ENCODE assay signal across 26 cellular contexts in the genomic region with DNA sequence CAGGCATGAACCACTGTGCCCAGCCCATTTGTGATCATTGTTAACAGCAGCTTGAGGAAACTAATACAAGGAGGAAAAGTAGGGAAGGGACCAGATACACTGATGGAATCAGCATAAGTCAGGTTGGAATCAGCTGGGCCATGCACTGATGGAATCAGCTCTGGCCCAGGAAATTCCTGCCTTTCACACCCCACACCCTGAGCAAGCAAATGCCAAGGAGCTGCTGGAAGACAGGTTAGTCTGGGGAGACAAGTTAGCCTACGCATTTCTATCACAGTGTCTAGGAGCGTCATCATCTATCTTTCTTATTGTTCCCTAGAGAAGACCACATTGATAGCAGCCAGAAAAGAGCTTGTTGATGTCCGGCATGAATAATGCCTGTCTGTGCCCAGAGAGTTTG.
"Had no signal": no experiment of that assay in that cellular context is flagged by ENCODE, and none has a peak within 500 bp of the region (broad histone marks: within the 10 kb centered on the region; RNA-seq: fewer than 3 reads in every experiment).

No MANE protein-coding gene starts in this region.

- H3K27ac Mint-ChIP-seq: natural killer cell; stimulated activated effector memory CD8-positive, alpha-beta T cell treated with anti-CD3 and anti-CD28 coated beads, Interleukin-12 subunit alpha, Interleukin-12 subunit beta, amount 100 ng/mL, for 72 hours had no signal

- FAIRE-seq: colon, islet of Langerhans, urothelium cell line had no signal

- DNase-seq: dorsolateral prefrontal cortex; effector CD4-positive, alpha-beta T cell; esophagus squamous epithelium; foreskin melanocyte; glutamatergic neuron; heart right ventricle; hippocampal formation; left cardiac atrium; left lung; midbrain; natural killer cell; nucleus accumbens; stimulated activated CD4-positive, alpha-beta T cell treated with anti-CD3 and anti-CD28 coated beads, Interleukin-2, amount 100 ng/mL, for 24 hours; stimulated activated CD4-positive, alpha-beta T cell treated with anti-CD3 and anti-CD28 coated beads, Interleukin-4, amount 100 ng/mL, for 24 hours; stimulated activated naive CD4-positive, alpha-beta T cell treated with Interleukin-2 at 50 U/mL for 16 hours; stomach; thyroid gland; upper lobe of left lung had no signal

- H3K9me3 ChIP-seq: prostate gland, thyroid gland had no signal

- H3K36me3 Mint-ChIP-seq: stimulated activated effector memory CD8-positive, alpha-beta T cell treated with anti-CD3 and anti-CD28 coated beads, Interleukin-12 subunit alpha, Interleukin-12 subunit beta, amount 100 ng/mL, for 72 hours had no signal

- H3K27me3 ChIP-seq: esophagus squamous epithelium, heart right ventricle, left lung, right atrium auricular region, stomach, thyroid gland, upper lobe of left lung had no signal

- H3K4me3 Mint-ChIP-seq: natural killer cell; neural crest cell; stimulated activated effector memory CD8-positive, alpha-beta T cell treated with anti-CD3 and anti-CD28 coated beads, Interleukin-12 subunit alpha, Interleukin-12 subunit beta, amount 100 ng/mL, for 72 hours had no signal

- H3K4me1 ChIP-seq: prostate gland, right atrium auricular region, stomach, thyroid gland, upper lobe of left lung had no signal

- H3K27ac ChIP-seq: dorsolateral prefrontal cortex, esophagus squamous epithelium, heart right ventricle, left lung, prostate gland, right atrium auricular region, stomach, thyroid gland, upper lobe of left lung had no signal

- ATAC-seq: heart right ventricle; left cardiac atrium; left lung; natural killer cell; sciatic nerve; stimulated activated effector memory CD8-positive, alpha-beta T cell treated with anti-CD3 and anti-CD28 coated beads, Interleukin-12 subunit alpha, Interleukin-12 subunit beta, amount 100 ng/mL, for 72 hours had no signal

- H3K4me3 ChIP-seq: dorsolateral prefrontal cortex, esophagus squamous epithelium, heart right ventricle, left lung, prostate gland, right atrium auricular region, stomach, thyroid gland, upper lobe of left lung had no signal

- H3K9me3 Mint-ChIP-seq: natural killer cell, neural crest cell had no signal

- H3K4me1 Mint-ChIP-seq: natural killer cell; neural crest cell; stimulated activated effector memory CD8-positive, alpha-beta T cell treated with anti-CD3 and anti-CD28 coated beads, Interleukin-12 subunit alpha, Interleukin-12 subunit beta, amount 100 ng/mL, for 72 hours had no signal

- H3K36me3 ChIP-seq: esophagus squamous epithelium, prostate gland, right atrium auricular region, thyroid gland had no signal
